ENCODE assay signal across 1 cellular context in the genomic region with DNA sequence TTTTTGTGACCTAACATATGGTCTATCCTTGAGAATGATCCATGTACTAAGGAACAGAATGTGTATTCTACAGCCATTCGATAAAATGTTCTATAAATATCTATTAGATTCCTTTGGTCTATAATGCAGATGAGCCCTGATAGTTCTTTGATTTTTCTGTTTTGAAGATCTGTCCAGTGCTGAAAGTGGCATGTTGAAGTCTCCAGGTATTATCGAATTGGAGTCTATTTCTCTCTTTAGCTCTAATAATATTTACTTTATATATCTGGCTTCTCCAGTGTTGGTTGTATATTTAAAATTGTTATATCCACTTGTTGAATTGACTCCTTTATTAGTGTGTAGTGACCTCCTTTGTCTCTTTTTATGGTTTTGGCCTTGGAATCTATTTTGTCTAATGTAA.
TF ChIP-seq lines count a peak whose summit lies in the region.

No MANE protein-coding gene starts in this region.

TF ChIP-seq in SK-N-SH treated with all-trans-retinoic acid at 6 μM for 48 hours, 23 proteins besides CTCF, POLR2A, EP300 and RAD21 (continued from another document):
- TF ChIP-seq, protein P1, sequence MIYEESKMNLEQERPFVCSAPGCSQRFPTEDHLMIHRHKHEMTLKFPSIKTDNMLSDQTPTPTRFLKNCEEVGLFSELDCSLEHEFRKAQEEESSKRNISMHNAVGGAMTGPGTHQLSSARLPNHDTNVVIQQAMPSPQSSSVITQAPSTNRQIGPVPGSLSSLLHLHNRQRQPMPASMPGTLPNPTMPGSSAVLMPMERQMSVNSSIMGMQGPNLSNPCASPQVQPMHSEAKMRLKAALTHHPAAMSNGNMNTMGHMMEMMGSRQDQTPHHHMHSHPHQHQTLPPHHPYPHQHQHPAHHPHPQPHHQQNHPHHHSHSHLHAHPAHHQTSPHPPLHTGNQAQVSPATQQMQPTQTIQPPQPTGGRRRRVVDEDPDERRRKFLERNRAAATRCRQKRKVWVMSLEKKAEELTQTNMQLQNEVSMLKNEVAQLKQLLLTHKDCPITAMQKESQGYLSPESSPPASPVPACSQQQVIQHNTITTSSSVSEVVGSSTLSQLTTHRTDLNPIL (CRISPR knock-in tag; IDR thresholded peaks at IDR 0.05; ENCODE audit: low read depth) = no peak
- no peak for TF ChIP-seq ZFP3 (CRISPR knock-in tag; IDR thresholded peaks at IDR 0.05)
- TF ChIP-seq RARB (CRISPR knock-in tag; IDR thresholded peaks at IDR 0.05) = no peak
- no peak for TF ChIP-seq OSR1 (CRISPR knock-in tag; IDR thresholded peaks at IDR 0.05)
- no peak for TF ChIP-seq GLIS3 (CRISPR knock-in tag; IDR thresholded peaks at IDR 0.05)
- no peak for TF ChIP-seq TOX (CRISPR knock-in tag; IDR thresholded peaks at IDR 0.05; ENCODE audit: borderline replicate concordance)
